Comparison of ENCODE assay signal across 22 cellular contexts in the genomic region with DNA sequence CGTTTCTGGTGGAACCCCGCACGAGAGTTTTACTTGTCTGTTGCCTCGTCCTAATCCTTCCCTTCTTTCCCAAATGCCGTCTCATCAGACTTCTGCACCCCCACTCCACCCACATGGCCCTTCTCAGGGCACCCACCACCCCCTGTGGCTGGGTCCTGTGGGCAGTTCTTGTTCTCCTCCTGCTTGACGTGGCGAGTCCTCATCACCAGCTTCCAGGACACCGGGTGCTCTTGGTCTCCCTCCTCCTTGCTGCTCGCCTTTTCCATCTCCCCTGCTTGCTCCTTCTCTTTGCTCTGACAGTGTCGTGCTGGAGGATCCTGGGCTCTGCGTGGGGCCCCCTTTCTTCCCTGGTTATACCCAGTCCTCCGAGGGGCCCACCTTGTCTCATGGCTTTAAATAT. TPM values are rescaled to one million over a fixed set of nuclear protein-coding genes. Genes with fewer than 3 reads are reported as not detected.
"Had no signal": no experiment of that assay in that cellular context is flagged by ENCODE, and none has a peak within 500 bp of the region (broad histone marks: within the 10 kb centered on the region; RNA-seq: fewer than 3 reads in every experiment).

No MANE protein-coding gene starts in this region.

- H3K27me3 ChIP-seq: esophagus muscularis mucosa, gastrocnemius medialis, heart right ventricle, tibial artery had no signal

- H3K4me1 Mint-ChIP-seq: naive thymus-derived CD4-positive, alpha-beta T cell; stimulated activated memory B cell treated with anti-CD40 and anti-IgM and Interleukin-4, amounts not matched to agents 10 μg/mL and 1 μg/mL and 100 μg/mL, for 72 hours had no signal

- H3K27ac Mint-ChIP-seq: naive thymus-derived CD4-positive, alpha-beta T cell; stimulated activated memory B cell treated with anti-CD40 and anti-IgM and Interleukin-4, amounts not matched to agents 10 μg/mL and 1 μg/mL and 100 μg/mL, for 72 hours; stimulated activated naive CD8-positive, alpha-beta T cell treated with anti-CD3 and anti-CD28 coated beads, Interleukin-15, Interleukin-2, amounts not matched to agents 100 ng/mL and 50 ng/mL, for 24 hours had no signal

- H3K36me3 Mint-ChIP-seq: naive thymus-derived CD4-positive, alpha-beta T cell; stimulated activated memory B cell treated with anti-CD40 and anti-IgM and Interleukin-4, amounts not matched to agents 10 μg/mL and 1 μg/mL and 100 μg/mL, for 72 hours had no signal

- H3K36me3 ChIP-seq: esophagus muscularis mucosa, gastrocnemius medialis, heart right ventricle, spleen, tibial artery had no signal

- H3K4me3 ChIP-seq: esophagus muscularis mucosa, gastrocnemius medialis, heart right ventricle, spleen, tibial artery had no signal

- H3K27me3 Mint-ChIP-seq: stimulated activated memory B cell treated with anti-CD40 and anti-IgM and Interleukin-4, amounts not matched to agents 10 μg/mL and 1 μg/mL and 100 μg/mL, for 72 hours had no signal

- H3K4me3 Mint-ChIP-seq: naive thymus-derived CD4-positive, alpha-beta T cell; stimulated activated memory B cell treated with anti-CD40 and anti-IgM and Interleukin-4, amounts not matched to agents 10 μg/mL and 1 μg/mL and 100 μg/mL, for 72 hours; stimulated activated naive CD8-positive, alpha-beta T cell treated with anti-CD3 and anti-CD28 coated beads, Interleukin-15, Interleukin-2, amounts not matched to agents 100 ng/mL and 50 ng/mL, for 24 hours had no signal

- H3K9me3 ChIP-seq: esophagus muscularis mucosa, gastrocnemius medialis, heart right ventricle, spleen, tibial artery had no signal

- H3K9me3 Mint-ChIP-seq: stimulated activated memory B cell treated with anti-CD40 and anti-IgM and Interleukin-4, amounts not matched to agents 10 μg/mL and 1 μg/mL and 100 μg/mL, for 72 hours; stimulated activated naive CD8-positive, alpha-beta T cell treated with anti-CD3 and anti-CD28 coated beads, Interleukin-15, Interleukin-2, amounts not matched to agents 100 ng/mL and 50 ng/mL, for 24 hours had no signal

- H3K4me1 ChIP-seq: gastrocnemius medialis had no signal

- ATAC-seq: gastrocnemius medialis; heart right ventricle; left lobe of liver; naive thymus-derived CD4-positive, alpha-beta T cell; sciatic nerve; stimulated activated memory B cell treated with anti-CD40 and anti-IgM and Interleukin-4, amounts not matched to agents 10 μg/mL and 1 μg/mL and 100 μg/mL, for 72 hours had no signal

- H3K27ac ChIP-seq: epithelial cell of prostate, esophagus muscularis mucosa, gastrocnemius medialis, heart right ventricle, spleen, tibial artery had no signal

- DNase-seq: effector memory CD4-positive, alpha-beta T cell; gastrocnemius medialis; heart right ventricle; hypothalamus; mammary epithelial cell; naive thymus-derived CD4-positive, alpha-beta T cell; posterior cingulate gyrus; stimulated activated CD4-positive, alpha-beta T cell treated with anti-CD3 and anti-CD28 coated beads, Interleukin-15, amount 100 ng/mL, for 24 hours; stimulated activated CD4-positive, alpha-beta T cell treated with anti-CD3 and anti-CD28 coated beads, Interleukin-1b, Interleukin-23, amount 100 ng/mL, for 48 hours; stimulated activated CD4-positive, alpha-beta T cell treated with anti-CD3 and anti-CD28 coated beads, Interleukin-4, amount 100 ng/mL, for 24 hours; tibial artery had no signal

RNA-seq across cellular contexts. Expression of a gene that starts 51.8 kb away (rescaled TPM):
- total RNA-seq: chondrocyte; fibroblast of villous mesenchyme; mammary epithelial cell; mononuclear cell; naive thymus-derived CD4-positive, alpha-beta T cell; pulmonary artery endothelial cell; sciatic nerve had no signal
- polyA plus RNA-seq: mammary epithelial cell; naive thymus-derived CD4-positive, alpha-beta T cell had no signal
